8 cellular contexts compared by ENCODE assay signal in the genomic region with DNA sequence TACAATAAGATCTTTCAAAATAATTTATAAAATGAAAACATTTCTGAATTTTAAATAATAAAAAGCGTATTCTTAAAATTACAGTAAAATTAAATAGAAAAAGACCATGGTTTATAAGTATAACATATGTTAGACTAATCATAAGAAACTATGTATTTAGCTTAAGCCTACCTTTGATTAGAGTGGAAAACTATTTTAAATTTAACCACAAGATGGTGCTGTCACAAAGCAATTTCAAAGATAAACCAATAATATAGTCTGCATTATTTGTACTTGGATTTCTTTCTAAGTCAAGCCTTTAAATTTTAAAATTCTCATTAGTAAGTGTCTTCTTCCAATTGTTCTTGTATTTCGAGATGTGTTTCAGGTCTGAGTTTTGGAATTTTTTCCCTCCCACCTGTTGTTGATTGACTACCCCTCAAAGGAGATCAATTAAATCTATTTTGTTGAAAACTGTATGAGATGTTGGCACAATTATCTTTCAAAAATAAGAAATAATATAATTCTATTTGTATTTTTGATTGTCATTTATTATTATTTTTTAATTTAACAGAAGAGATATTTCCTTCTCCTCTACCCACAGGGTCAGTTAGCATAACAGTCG.
DNase-seq lines count a peak whose midpoint lies in the region; ATAC-seq and TF ChIP-seq lines count a peak whose summit lies in the region.

No MANE protein-coding gene starts in this region.

- H3K4me3 ChIP-seq in left ventricle myocardium inferior (no peak overlapping the region), Panc1 (ENCODE audit: low read depth in 2 of 2, low read length in 2 of 2) (no peak overlapping the region), fibroblast of lung (replicated peaks in 1 of 4; ENCODE audit: control extremely low read depth in 1 of 4, insufficient read depth in 1 of 4, low read depth in 3 of 4, low read length in 4 of 4) (no peak overlapping the region), spleen (no peak overlapping the region)

- DNase-seq in left ventricle myocardium inferior, result no peak
- no peak for DNase-seq in Right ventricle myocardium superior
- DNase-seq in Panc1 (ENCODE audit: low read depth, low spot score), result peak; percentile 25
- peak; percentile 15 to 73 for DNase-seq in fibroblast of lung (ENCODE audit: low read depth in 2 of 2)
- DNase-seq in spleen, result no peak
- no peak for DNase-seq in nucleus accumbens (lab: John Stamatoyannopoulos, UW)
- no peak for DNase-seq in activated naive CD4-positive, alpha-beta T cell treated with anti-CD3 and anti-CD28 coated beads, Interleukin-2, amount 10 ng/mL, durations not matched to agents 7 days and 5 days

- 42 to 51% (median 42%) methylated on average over 3 of the region's 3 CpGs for WGBS in spleen, 5 donors

- intact Hi-C loops in left ventricle myocardium inferior (cut with micrococcal nuclease) (no loop called here), Right ventricle myocardium superior (cut with DNase I) (no loop called here), Panc1 (cut with micrococcal nuclease; ENCODE audit: unreplicated experiment) (loop anchor here (2.0 kb wide), 2 partner anchors 160 to 512 kb away; no protein-coding TSS in a partner anchor), spleen (cut with DNase I; ENCODE audit: low total_unique reads) (no loop called here)

- H3K4me1 Mint-ChIP-seq in activated naive CD4-positive, alpha-beta T cell treated with anti-CD3 and anti-CD28 coated beads, Interleukin-2, amount 10 ng/mL, durations not matched to agents 7 days and 5 days, result no peaks in the 10 kb centered on the region

- no peaks in the 10 kb centered on the region for H3K79me2 ChIP-seq in fibroblast of lung (ENCODE audit: control insufficient read depth, insufficient read depth, low read length)

- in situ Hi-C loops in Panc1 (cut with HindIII; ENCODE audit: low pct_unique_long_range_greater_than_20kb, low sequenced_read_pairs), result no loop called here

- H3K4me3 Mint-ChIP-seq in activated naive CD4-positive, alpha-beta T cell treated with anti-CD3 and anti-CD28 coated beads, Interleukin-2, amount 10 ng/mL, durations not matched to agents 7 days and 5 days, result no peak overlapping the region

- H2AFZ ChIP-seq in fibroblast of lung (ENCODE audit: low read length), result no peak overlapping the region

- H3K27me3 ChIP-seq in left ventricle myocardium inferior (ENCODE audit: low read depth) (no peaks in the 10 kb centered on the region), Panc1 (ENCODE audit: control insufficient read depth, insufficient read depth, low read length) (no peaks in the 10 kb centered on the region), fibroblast of lung (ENCODE audit: control insufficient read depth, insufficient read depth, low read length) (no peaks in the 10 kb centered on the region), spleen (replicated peaks in 1 of 7) (no peaks in the 10 kb centered on the region)

- H3K4me2 ChIP-seq in fibroblast of lung (ENCODE audit: extremely low read depth, insufficient read depth, low read length), result no peak overlapping the region

- TF ChIP-seq CTCF in left ventricle myocardium inferior (IDR thresholded peaks at IDR 0.05; ENCODE audit: borderline replicate concordance) (peak; percentile 73), Panc1 (IDR thresholded peaks at IDR 0.05) (peak; percentile 50; the same call in 1 of the 2 replicates), fibroblast of lung (conservative IDR thresholded peaks at IDR 0.05 in 1 of 2, IDR thresholded peaks at IDR 0.05 in 1 of 2; ENCODE audit: low read depth in 1 of 2, low read length in 2 of 2) (peak in 1 of 2 donors; percentile 31), spleen (IDR thresholded peaks at IDR 0.05 in 8 of 11, conservative IDR thresholded peaks at IDR 0.05 in 3 of 11) (peak in 8 of 11 experiments; percentile 31 to 60 (median 51))

- no peak overlapping the region for H3K9ac ChIP-seq in fibroblast of lung (ENCODE audit: insufficient read depth, low read length)

- H3K27ac Mint-ChIP-seq in activated naive CD4-positive, alpha-beta T cell treated with anti-CD3 and anti-CD28 coated beads, Interleukin-2, amount 10 ng/mL, durations not matched to agents 7 days and 5 days, result no peak overlapping the region

- H4K20me1 ChIP-seq in fibroblast of lung (ENCODE audit: control insufficient read depth, extremely low read depth, insufficient read depth, low read length), result no peaks in the 10 kb centered on the region

- POLR2A ChIA-PET in Panc1 (lab: Charles Lee), result interaction anchor here (0.6 kb wide), 1 partner anchor 518 kb away, joined by 4 read pairs; no protein-coding TSS in a partner anchor

- no peaks in the 10 kb centered on the region for H3K36me3 Mint-ChIP-seq in activated naive CD4-positive, alpha-beta T cell treated with anti-CD3 and anti-CD28 coated beads, Interleukin-2, amount 10 ng/mL, durations not matched to agents 7 days and 5 days

- no peak for TF ChIP-seq POLR2A in spleen (IDR thresholded peaks at IDR 0.05)

- H3K9me3 ChIP-seq in left ventricle myocardium inferior (replicated peaks) (no peaks in the 10 kb centered on the region), Panc1 (ENCODE audit: control insufficient read depth, insufficient read depth, low read depth, low read length) (no peaks in the 10 kb centered on the region), fibroblast of lung (ENCODE audit: control insufficient read depth, insufficient read depth, low read depth, low read length) (no peaks in the 10 kb centered on the region), spleen (no peaks in the 10 kb centered on the region)

- no peaks in the 10 kb centered on the region for H3K27me3 Mint-ChIP-seq in activated naive CD4-positive, alpha-beta T cell treated with anti-CD3 and anti-CD28 coated beads, Interleukin-2, amount 10 ng/mL, durations not matched to agents 7 days and 5 days

- H3K27ac ChIP-seq in left ventricle myocardium inferior (replicated peaks), result no peak overlapping the region
- no peak overlapping the region for H3K27ac ChIP-seq in Panc1 (ENCODE audit: low read length)
- no peak overlapping the region for H3K27ac ChIP-seq in fibroblast of lung (ENCODE audit: insufficient read depth, low read length)
- no peak overlapping the region for H3K27ac ChIP-seq in spleen

- CTCF ChIA-PET in Panc1 (lab: Charles Lee), result interaction anchor here (0.7 kb wide), 1 partner anchor 253 kb away, joined by 3 read pairs; no protein-coding TSS in a partner anchor
- CTCF ChIA-PET in activated naive CD4-positive, alpha-beta T cell treated with anti-CD3 and anti-CD28 coated beads, Interleukin-2, amount 10 ng/mL, durations not matched to agents 7 days and 5 days (lab: Charles Lee), result interaction anchor here (0.8 to 2.9 kb wide), 4 partner anchors 19 to 514 kb away, joined by 3 to 18 read pairs (median 6); no protein-coding TSS in a partner anchor

- no peaks in the 10 kb centered on the region for H3K9me3 Mint-ChIP-seq in activated naive CD4-positive, alpha-beta T cell treated with anti-CD3 and anti-CD28 coated beads, Interleukin-2, amount 10 ng/mL, durations not matched to agents 7 days and 5 days

- H3K4me1 ChIP-seq in left ventricle myocardium inferior, result no peaks in the 10 kb centered on the region
- H3K4me1 ChIP-seq in Panc1 (ENCODE audit: control insufficient read depth, insufficient read depth, low read length), result no peaks in the 10 kb centered on the region
- H3K4me1 ChIP-seq in fibroblast of lung (ENCODE audit: control insufficient read depth, extremely low read depth, insufficient read depth, low read length), result peaks cover 2% of the 10 kb centered on the region
- H3K4me1 ChIP-seq in spleen, result no peaks in the 10 kb centered on the region

- H3K36me3 ChIP-seq in left ventricle myocardium inferior (no peaks in the 10 kb centered on the region), Panc1 (ENCODE audit: control insufficient read depth, insufficient read depth, low read length) (no peaks in the 10 kb centered on the region), fibroblast of lung (ENCODE audit: control insufficient read depth, insufficient read depth, low read length) (no peaks in the 10 kb centered on the region), spleen (no peaks in the 10 kb centered on the region)

- ATAC-seq in Right ventricle myocardium superior (ENCODE audit: poor library complexity) (no peak), HG03460 (IDR thresholded peaks at IDR 0.05; ENCODE audit: unreplicated experiment) (peak; percentile 55), Panc1 (peak; percentile 68; the same call in 1 of the 2 replicates)

- no TSS peak for BruUV-seq in Panc1 (replicated peaks; lab: Mats Ljungman, UMichigan)

Comparison
In these comparisons a context has a peak if more than half of its experiments do, and no peak if none do; other contexts are left out.
1. DNase-seq: peak in Panc1 (single experiment) and fibroblast of lung (2 of 2); none in left ventricle myocardium inferior (single experiment), Right ventricle myocardium superior (single experiment), spleen (single experiment), nucleus accumbens (0 of 56) and activated naive CD4-positive, alpha-beta T cell treated with anti-CD3 and anti-CD28 coated beads, Interleukin-2, amount 10 ng/mL, durations not matched to agents 7 days and 5 days (single experiment).